In genomic region chr1:78492376-78492950, GRCh38 we compare ENCODE assay signal across 13 cellular contexts. TPM values are rescaled to one million over a fixed set of nuclear protein-coding genes. Genes with fewer than 3 reads are reported as not detected.
A peak's percentile ranks its signal among the peaks of the same experiment; 100 is the strongest.
DNase-seq lines count a peak whose midpoint lies in the region; ATAC-seq, FAIRE-seq and TF ChIP-seq lines count a peak whose summit lies in the region.
"Had no signal": no experiment of that assay in that cellular context is flagged by ENCODE, and none has a peak within 500 bp of the region (broad histone marks: within the 10 kb centered on the region; RNA-seq: fewer than 3 reads in every experiment).

No MANE protein-coding gene starts in this region.

- H3K4me3 Mint-ChIP-seq in WTC11: peak overlapping the region; percentile 83; the same call in 1 of the 2 replicates
- H3K4me3 Mint-ChIP-seq in neural crest cell: peak overlapping the region; percentile 88
- no peak overlapping the region for H3K4me3 Mint-ChIP-seq in stimulated activated effector memory CD8-positive, alpha-beta T cell treated with anti-CD3 and anti-CD28 coated beads, Interleukin-12 subunit alpha, Interleukin-12 subunit beta, amount 100 ng/mL, for 72 hours

- H3K4me1 ChIP-seq in A673 (ENCODE audit: insufficient read depth, low read length, poor library complexity, severe bottlenecking): peaks cover 21% of the 10 kb centered on the region

- intact Hi-C loops in A673 (cut with micrococcal nuclease; ENCODE audit: unreplicated experiment): loop anchor here (5.0 kb wide), 1 partner anchor 345 kb away; no protein-coding TSS in a partner anchor
- intact Hi-C loops in left ventricle myocardium superior (cut with micrococcal nuclease): no loop called here

- CTCF ChIA-PET in A673 (lab: Charles Lee) (no interaction called here), WTC11 (lab: Charles Lee) (no interaction called here)

- H3K9me3 ChIP-seq in A673 (ENCODE audit: low read depth, low read length, poor library complexity, severe bottlenecking): no peaks in the 10 kb centered on the region
- H3K9me3 ChIP-seq: mucosa of descending colon had no signal

- no peak for TF ChIP-seq CTCF in A673 (conservative IDR thresholded peaks at IDR 0.05; ENCODE audit: low read depth, low read length)
- no peak for TF ChIP-seq CTCF in WTC11 (IDR thresholded peaks at IDR 0.05)
- TF ChIP-seq CTCF in neural crest cell (conservative IDR thresholded peaks at IDR 0.05): no peak

- peak; percentile 51 for DNase-seq in A673 (ENCODE audit: low spot score)
- peak; percentile 29 for DNase-seq in HTR-8/SVneo (ENCODE audit: insufficient read length, low spot score)
- DNase-seq in WTC11 (ENCODE audit: low spot score): no peak
- no peak for DNase-seq in neural crest cell (ENCODE audit: low read depth, low spot score)
- DNase-seq in DMS53 treated with DMSO at 0.1 percent for 48 hours (lab: John Stamatoyannopoulos, UW; ENCODE audit: unreplicated experiment): no peak
- no peak for DNase-seq in left ventricle myocardium superior
- DNase-seq in frontal cortex (ENCODE audit: low spot score in 2 of 2): no peak
- DNase-seq in stimulated activated effector memory CD8-positive, alpha-beta T cell treated with anti-CD3 and anti-CD28 coated beads, Interleukin-12 subunit alpha, Interleukin-12 subunit beta, amount 100 ng/mL, for 72 hours (ENCODE audit: low spot score in 2 of 2): no peak
- DNase-seq: activated CD4-positive, alpha-beta T cell treated with anti-CD3 and anti-CD28 coated beads, Interleukin-2, amount 50 U/mL, for 1 hour; AML-193; NCI-H1048 had no signal

- POLR2A ChIA-PET in A673 (lab: Charles Lee; ENCODE audit: low non-redundant PET) (no interaction called here), WTC11 (lab: Charles Lee) (no interaction called here)

- no peaks in the 10 kb centered on the region for H3K36me3 Mint-ChIP-seq in WTC11
- no peaks in the 10 kb centered on the region for H3K36me3 Mint-ChIP-seq in neural crest cell (ENCODE audit: low read depth)
- no peaks in the 10 kb centered on the region for H3K36me3 Mint-ChIP-seq in stimulated activated effector memory CD8-positive, alpha-beta T cell treated with anti-CD3 and anti-CD28 coated beads, Interleukin-12 subunit alpha, Interleukin-12 subunit beta, amount 100 ng/mL, for 72 hours

- no peak for ATAC-seq in WTC11
- no peak for ATAC-seq in left ventricle myocardium superior
- no peak for ATAC-seq in stimulated activated effector memory CD8-positive, alpha-beta T cell treated with anti-CD3 and anti-CD28 coated beads, Interleukin-12 subunit alpha, Interleukin-12 subunit beta, amount 100 ng/mL, for 72 hours

- H3K27me3 ChIP-seq in A673 (replicated peaks; ENCODE audit: insufficient read depth, low read depth, low read length, poor library complexity): no peaks in the 10 kb centered on the region

- no peaks in the 10 kb centered on the region for H3K36me3 ChIP-seq in A673 (ENCODE audit: insufficient read depth, low read length, poor library complexity, severe bottlenecking)

- H3K4me1 Mint-ChIP-seq in WTC11: peaks cover 11% of the 10 kb centered on the region
- H3K4me1 Mint-ChIP-seq in neural crest cell: peaks cover 15% of the 10 kb centered on the region
- no peaks in the 10 kb centered on the region for H3K4me1 Mint-ChIP-seq in stimulated activated effector memory CD8-positive, alpha-beta T cell treated with anti-CD3 and anti-CD28 coated beads, Interleukin-12 subunit alpha, Interleukin-12 subunit beta, amount 100 ng/mL, for 72 hours

- H3K27me3 Mint-ChIP-seq in WTC11 (ENCODE audit: low read depth) (peaks cover 76% of the 10 kb centered on the region), neural crest cell (ENCODE audit: low read depth) (peaks cover 88% of the 10 kb centered on the region)

- H3K27ac Mint-ChIP-seq in WTC11 (no peak overlapping the region), neural crest cell (ENCODE audit: unreplicated experiment) (no peak overlapping the region)
- no peak overlapping the region for H3K27ac Mint-ChIP-seq in stimulated activated effector memory CD8-positive, alpha-beta T cell treated with anti-CD3 and anti-CD28 coated beads, Interleukin-12 subunit alpha, Interleukin-12 subunit beta, amount 100 ng/mL, for 72 hours
- H3K27ac Mint-ChIP-seq: activated T-helper 2 cell treated with anti-CD3 and anti-CD28 coated beads, Interferon-gamma antibody, Interleukin-2, Interleukin-4, amounts not matched to agents 10 μg/mL and 5 μg/mL and 100 μg/mL, durations not matched to agents 14 hours and 24 hours and 36 hours had no signal

- FAIRE-seq in HTR-8/SVneo (lab: Jason Lieb, UNC) (peak; percentile 67), frontal cortex (lab: Jason Lieb, UNC) (no peak)

- 0 out of 2 replicates have a peak, but pooled peaks cover 5% of the 10 kb centered on the region for H3K9me3 Mint-ChIP-seq in WTC11
- peaks cover 4% of the 10 kb centered on the region for H3K9me3 Mint-ChIP-seq in neural crest cell
- no peaks in the 10 kb centered on the region for H3K9me3 Mint-ChIP-seq in stimulated activated effector memory CD8-positive, alpha-beta T cell treated with anti-CD3 and anti-CD28 coated beads, Interleukin-12 subunit alpha, Interleukin-12 subunit beta, amount 100 ng/mL, for 72 hours
- H3K9me3 Mint-ChIP-seq: activated T-helper 2 cell treated with anti-CD3 and anti-CD28 coated beads, Interferon-gamma antibody, Interleukin-2, Interleukin-4, amounts not matched to agents 10 μg/mL and 5 μg/mL and 100 μg/mL, durations not matched to agents 14 hours and 24 hours and 36 hours had no signal

- H3K4me3 ChIP-seq in A673 (ENCODE audit: low read depth, low read length, poor library complexity, severe bottlenecking): peak overlapping the region; percentile 53
- H3K4me3 ChIP-seq: mucosa of descending colon had no signal

- BruUV-seq in A673 (replicated peaks; lab: Mats Ljungman, UMichigan): no TSS peak

- peak overlapping the region; percentile 49 for H3K27ac ChIP-seq in A673 (ENCODE audit: low read depth, low read length, poor library complexity, severe bottlenecking)

TF ChIP-seq in WTC11, 78 proteins besides CTCF, POLR2A, EP300 and RAD21 (continues in another document):
- TF ChIP-seq EMX1 (CRISPR knock-in tag; IDR thresholded peaks at IDR 0.05) (no peak), IRF2 (CRISPR knock-in tag; IDR thresholded peaks at IDR 0.05; ENCODE audit: borderline replicate concordance, low read depth) (no peak), E2F5 (CRISPR knock-in tag; IDR thresholded peaks at IDR 0.05) (no peak), NR2C2 (CRISPR knock-in tag; IDR thresholded peaks at IDR 0.05) (no peak), E2F4 (CRISPR knock-in tag; IDR thresholded peaks at IDR 0.05; ENCODE audit: borderline replicate concordance, low read depth) (no peak), RORB (CRISPR knock-in tag; IDR thresholded peaks at IDR 0.05) (no peak), FOXK1 (CRISPR knock-in tag; IDR thresholded peaks at IDR 0.05) (no peak), ZNF416 (CRISPR knock-in tag; IDR thresholded peaks at IDR 0.05) (no peak), SMAD3 (CRISPR knock-in tag; IDR thresholded peaks at IDR 0.05; ENCODE audit: borderline replicate concordance) (no peak), CDX4 (CRISPR knock-in tag; IDR thresholded peaks at IDR 0.05; ENCODE audit: borderline replicate concordance) (no peak), JAZF1 (CRISPR knock-in tag; IDR thresholded peaks at IDR 0.05) (no peak)
- TF ChIP-seq, protein P1, sequence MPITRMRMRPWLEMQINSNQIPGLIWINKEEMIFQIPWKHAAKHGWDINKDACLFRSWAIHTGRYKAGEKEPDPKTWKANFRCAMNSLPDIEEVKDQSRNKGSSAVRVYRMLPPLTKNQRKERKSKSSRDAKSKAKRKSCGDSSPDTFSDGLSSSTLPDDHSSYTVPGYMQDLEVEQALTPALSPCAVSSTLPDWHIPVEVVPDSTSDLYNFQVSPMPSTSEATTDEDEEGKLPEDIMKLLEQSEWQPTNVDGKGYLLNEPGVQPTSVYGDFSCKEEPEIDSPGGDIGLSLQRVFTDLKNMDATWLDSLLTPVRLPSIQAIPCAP (CRISPR knock-in tag; IDR thresholded peaks at IDR 0.05): no peak
- TF ChIP-seq, protein P2, sequence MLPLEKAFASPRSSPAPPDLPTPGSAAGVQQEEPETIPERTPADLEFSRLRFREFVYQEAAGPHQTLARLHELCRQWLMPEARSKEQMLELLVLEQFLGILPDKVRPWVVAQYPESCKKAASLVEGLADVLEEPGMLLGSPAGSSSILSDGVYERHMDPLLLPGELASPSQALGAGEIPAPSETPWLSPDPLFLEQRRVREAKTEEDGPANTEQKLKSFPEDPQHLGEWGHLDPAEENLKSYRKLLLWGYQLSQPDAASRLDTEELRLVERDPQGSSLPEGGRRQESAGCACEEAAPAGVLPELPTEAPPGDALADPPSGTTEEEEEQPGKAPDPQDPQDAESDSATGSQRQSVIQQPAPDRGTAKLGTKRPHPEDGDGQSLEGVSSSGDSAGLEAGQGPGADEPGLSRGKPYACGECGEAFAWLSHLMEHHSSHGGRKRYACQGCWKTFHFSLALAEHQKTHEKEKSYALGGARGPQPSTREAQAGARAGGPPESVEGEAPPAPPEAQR (CRISPR knock-in tag; IDR thresholded peaks at IDR 0.05): no peak

RNA-seq across cellular contexts. Expression of gene PTGFR, which starts 1.7 kb away (rescaled TPM):
- total RNA-seq in A673 (2021) (0.81 and 1.5 TPM in 2 replicates), WTC11 (2021) (0.04 to 0.11 TPM in 2 of 3 replicates, not detected in the other), neural crest cell (0.07 and 0.32 TPM in 2 replicates), left ventricle myocardium superior (1.3 TPM), frontal cortex (7.7 TPM)
- total RNA-seq: activated T-helper 2 cell treated with anti-CD3 and anti-CD28 coated beads, Interferon-gamma antibody, Interleukin-2, Interleukin-4, amounts not matched to agents 10 μg/mL and 5 μg/mL and 100 μg/mL, durations not matched to agents 14 hours and 24 hours and 36 hours had no signal

Comparison
In these comparisons a context has a peak if more than half of its experiments do, and no peak if none do; other contexts are left out.
1. DNase-seq: peak in A673 (single experiment) and HTR-8/SVneo (single experiment); none in WTC11 (single experiment), neural crest cell (single experiment), DMS53 treated with DMSO at 0.1 percent for 48 hours (single experiment), left ventricle myocardium superior (single experiment), frontal cortex (0 of 2) and stimulated activated effector memory CD8-positive, alpha-beta T cell treated with anti-CD3 and anti-CD28 coated beads, Interleukin-12 subunit alpha, Interleukin-12 subunit beta, amount 100 ng/mL, for 72 hours (0 of 2).